In genomic region chr17:7436556-7437368, GRCh38 we compare ENCODE assay signal across 1 cellular context.
TF ChIP-seq lines count a peak whose summit lies in the region.

No MANE protein-coding gene starts in this region.

TF ChIP-seq in HEK293, 187 proteins besides CTCF, POLR2A, EP300 and RAD21 (continued from another document):
- TF ChIP-seq ZFP3 (tag by site-specific recombination; IDR thresholded peaks at IDR 0.05; ENCODE audit: low read depth) = no peak
- TF ChIP-seq TRIM28 (IDR thresholded peaks at IDR 0.05; ENCODE audit: borderline replicate concordance, low read length) = no peak
- no peak for TF ChIP-seq TCF7L2 (IDR thresholded peaks at IDR 0.05; ENCODE audit: borderline replicate concordance, low read depth, low read length)
- no peak for TF ChIP-seq YY1 (tag by site-specific recombination; IDR thresholded peaks at IDR 0.05)
- TF ChIP-seq ZNF354C (tag by site-specific recombination; IDR thresholded peaks at IDR 0.05; ENCODE audit: borderline replicate concordance, low read depth) = no peak
- TF ChIP-seq ZNF146 (tag by site-specific recombination; IDR thresholded peaks at IDR 0.05) = no peak
- TF ChIP-seq ZNF548 (tag by site-specific recombination; IDR thresholded peaks at IDR 0.05) = no peak
- no peak for TF ChIP-seq ZNF596 (tag by site-specific recombination; IDR thresholded peaks at IDR 0.05)
- TF ChIP-seq OVOL3 (tag by site-specific recombination; IDR thresholded peaks at IDR 0.05) = no peak
- TF ChIP-seq ZNF530 (tag by site-specific recombination; IDR thresholded peaks at IDR 0.05; ENCODE audit: low read depth) = no peak
- 0 out of 2 replicates have a peak, but pooled peaks have one; percentile 27 for TF ChIP-seq INSM2 (tag by site-specific recombination; IDR thresholded peaks at IDR 0.05)
- TF ChIP-seq ZNF202 (tag by site-specific recombination; IDR thresholded peaks at IDR 0.05; ENCODE audit: borderline replicate concordance) = no peak
- TF ChIP-seq ZNF404 (tag by site-specific recombination; IDR thresholded peaks at IDR 0.05) = no peak
- TF ChIP-seq ZBTB26 (tag by site-specific recombination; optimal IDR thresholded peaks at IDR 0.05) = peak; percentile 56
- no peak for TF ChIP-seq ZBTB7A (tag by site-specific recombination; IDR thresholded peaks at IDR 0.05; ENCODE audit: low read depth)
- no peak for TF ChIP-seq ZNF302 (tag by site-specific recombination; IDR thresholded peaks at IDR 0.05; ENCODE audit: low read depth)
- TF ChIP-seq ZNF521 (tag by site-specific recombination; IDR thresholded peaks at IDR 0.05) = no peak
- TF ChIP-seq ZNF785 (tag by site-specific recombination; IDR thresholded peaks at IDR 0.05) = no peak
- TF ChIP-seq OSR2 (tag by site-specific recombination; IDR thresholded peaks at IDR 0.05) = peak; percentile 55; the same call in 1 of the 2 replicates
- TF ChIP-seq ZNF707 (tag by site-specific recombination; IDR thresholded peaks at IDR 0.05) = no peak
- TF ChIP-seq ZNF114 (tag by site-specific recombination; IDR thresholded peaks at IDR 0.05) = no peak
- TF ChIP-seq REST (tag by site-specific recombination; IDR thresholded peaks at IDR 0.05) = no peak
- TF ChIP-seq ZFHX2 (tag by site-specific recombination; conservative IDR thresholded peaks at IDR 0.05) = no peak
- no peak for TF ChIP-seq ZNF214 (tag by site-specific recombination; IDR thresholded peaks at IDR 0.05; ENCODE audit: borderline replicate concordance)
- peak; percentile 62; the same call in 1 of the 2 replicates for TF ChIP-seq GLIS2 (tag by site-specific recombination; IDR thresholded peaks at IDR 0.05)
TF ChIP-seq in HEK293: peak in this region for 26.
